In the genomic region with DNA sequence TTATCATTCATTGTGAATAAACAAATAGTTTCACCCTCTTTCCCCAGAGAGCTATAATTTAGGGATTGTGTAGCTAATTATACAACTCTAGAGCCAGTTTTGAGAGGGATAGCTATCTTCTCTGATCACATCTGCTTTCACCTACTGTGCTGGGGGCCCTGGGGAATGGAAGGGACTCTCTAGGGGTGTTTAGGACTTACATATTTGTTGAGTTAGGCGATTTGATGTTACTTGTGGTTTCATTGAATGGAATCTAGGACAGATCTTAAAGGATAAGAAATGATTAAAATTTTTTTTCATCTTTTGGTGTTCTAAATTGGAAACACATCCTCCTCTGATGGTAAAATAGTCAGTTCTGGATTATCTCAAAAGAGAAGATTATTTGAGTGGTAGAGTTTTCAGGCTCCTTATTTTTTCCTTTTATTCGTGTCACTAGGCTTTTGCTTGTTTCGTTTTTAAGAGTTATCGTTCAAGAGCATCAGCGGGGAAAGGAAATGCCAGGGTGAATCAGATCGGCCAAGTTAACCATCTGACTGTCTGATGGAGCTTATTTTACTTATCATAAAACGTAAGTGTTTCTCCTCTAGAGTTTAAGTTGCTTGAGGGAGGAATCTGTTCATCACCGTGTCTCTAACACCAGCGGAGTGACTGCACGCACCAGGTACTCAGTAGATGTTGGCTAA, we compare ENCODE assay signal across 12 cellular contexts.
DNase-seq lines count a peak whose midpoint lies in the region; TF ChIP-seq lines count a peak whose summit lies in the region.
"Had no signal": no experiment of that assay in that cellular context is flagged by ENCODE, and none has a peak within 500 bp of the region (broad histone marks: within the 10 kb centered on the region; RNA-seq: fewer than 3 reads in every experiment).

No MANE protein-coding gene starts in this region.

- CTCF ChIA-PET in activated naive CD4-positive, alpha-beta T cell treated with anti-CD3 and anti-CD28 coated beads for 36 hours (lab: Charles Lee): interaction anchor here (0.6 to 0.7 kb wide), 2 partner anchors 329 to 1481 kb away, joined by 3 to 5 read pairs; no protein-coding TSS in a partner anchor

- in situ Hi-C loops in brain microvascular endothelial cell (cut with HindIII; ENCODE audit: low pct_ligation_motif_present, low sequenced_read_pairs): no loop called here

- no peaks in the 10 kb centered on the region for H3K27me3 ChIP-seq in brain microvascular endothelial cell (replicated peaks)
- H3K27me3 ChIP-seq: upper lobe of right lung had no signal

- peak overlapping the region; percentile 33 for H3K27ac Mint-ChIP-seq in activated naive CD4-positive, alpha-beta T cell treated with anti-CD3 and anti-CD28 coated beads for 36 hours
- no peak overlapping the region for H3K27ac Mint-ChIP-seq in mesothelial cell of epicardium
- H3K27ac Mint-ChIP-seq: memory B cell had no signal

- intact Hi-C loops in activated naive CD4-positive, alpha-beta T cell treated with anti-CD3 and anti-CD28 coated beads for 36 hours (cut with micrococcal nuclease): no loop called here

- H3K9me3 Mint-ChIP-seq in activated naive CD4-positive, alpha-beta T cell treated with anti-CD3 and anti-CD28 coated beads for 36 hours: no peaks in the 10 kb centered on the region
- H3K9me3 Mint-ChIP-seq in mesothelial cell of epicardium: no peaks in the 10 kb centered on the region
- H3K9me3 Mint-ChIP-seq: memory B cell had no signal

- TF ChIP-seq CTCF in brain microvascular endothelial cell (IDR thresholded peaks at IDR 0.05; ENCODE audit: low read depth, low read length, missing control alignments) (no peak), mesothelial cell of epicardium (IDR thresholded peaks at IDR 0.05; ENCODE audit: unreplicated experiment) (no peak)

- peaks cover 20% of the 10 kb centered on the region for H3K4me1 Mint-ChIP-seq in activated naive CD4-positive, alpha-beta T cell treated with anti-CD3 and anti-CD28 coated beads for 36 hours (ENCODE audit: low read depth)
- H3K4me1 Mint-ChIP-seq in mesothelial cell of epicardium: no peaks in the 10 kb centered on the region
- H3K4me1 Mint-ChIP-seq: memory B cell had no signal

- H3K27ac ChIP-seq in brain microvascular endothelial cell: peak overlapping the region; percentile 82
- H3K27ac ChIP-seq: epithelial cell of prostate, upper lobe of right lung had no signal

- H3K4me3 Mint-ChIP-seq in activated naive CD4-positive, alpha-beta T cell treated with anti-CD3 and anti-CD28 coated beads for 36 hours: no peak overlapping the region
- H3K4me3 Mint-ChIP-seq in mesothelial cell of epicardium: no peak overlapping the region
- H3K4me3 Mint-ChIP-seq: memory B cell had no signal

- no peaks in the 10 kb centered on the region for H3K36me3 ChIP-seq in brain microvascular endothelial cell (replicated peaks)
- H3K36me3 ChIP-seq: upper lobe of right lung had no signal

- peaks cover 9% of the 10 kb centered on the region for H3K36me3 Mint-ChIP-seq in activated naive CD4-positive, alpha-beta T cell treated with anti-CD3 and anti-CD28 coated beads for 36 hours (ENCODE audit: low read depth)
- H3K36me3 Mint-ChIP-seq in mesothelial cell of epicardium: no peaks in the 10 kb centered on the region

- no peak for DNase-seq in activated naive CD4-positive, alpha-beta T cell treated with anti-CD3 and anti-CD28 coated beads for 36 hours
- DNase-seq in activated naive CD4-positive, alpha-beta T cell treated with anti-CD3 and anti-CD28 coated beads, Interleukin-2, amount 50 U/mL, for 16 hours: no peak
- peak; percentile 14 to 38 for DNase-seq in NCI-H526 (lab: John Stamatoyannopoulos, UW)
- peak; percentile 91 for DNase-seq in brain microvascular endothelial cell
- peak; percentile 67 for DNase-seq in stromal cell of bone marrow (ENCODE audit: low read depth)
- DNase-seq in C1 segment of cervical spinal cord (lab: John Stamatoyannopoulos, UW): no peak
- no peak for DNase-seq in SHP77 treated with DMSO at 0.1 percent for 48 hours (lab: John Stamatoyannopoulos, UW)
- no peak for DNase-seq in mesothelial cell of epicardium (ENCODE audit: low spot score in 2 of 2, unreplicated experiment in 2 of 2)
- DNase-seq: Karpas-422, upper lobe of right lung had no signal

- no peaks in the 10 kb centered on the region for H3K27me3 Mint-ChIP-seq in activated naive CD4-positive, alpha-beta T cell treated with anti-CD3 and anti-CD28 coated beads for 36 hours (ENCODE audit: low read depth)
- no peaks in the 10 kb centered on the region for H3K27me3 Mint-ChIP-seq in mesothelial cell of epicardium (ENCODE audit: low read depth)
- H3K27me3 Mint-ChIP-seq: memory B cell had no signal

- H3K4me3 ChIP-seq in brain microvascular endothelial cell (ENCODE audit: low read depth, low read length): peak overlapping the region; percentile 38
- H3K4me3 ChIP-seq: upper lobe of right lung had no signal

Comparison
In these comparisons a context has a peak if more than half of its experiments do, and no peak if none do; other contexts are left out.
1. DNase-seq: peak in NCI-H526 (2 of 2), brain microvascular endothelial cell (single experiment) and stromal cell of bone marrow (single experiment); none in activated naive CD4-positive, alpha-beta T cell treated with anti-CD3 and anti-CD28 coated beads for 36 hours (single experiment), activated naive CD4-positive, alpha-beta T cell treated with anti-CD3 and anti-CD28 coated beads, Interleukin-2, amount 50 U/mL, for 16 hours (single experiment), C1 segment of cervical spinal cord (0 of 14), SHP77 treated with DMSO at 0.1 percent for 48 hours (single experiment) and mesothelial cell of epicardium (0 of 2).